In the genomic region with DNA sequence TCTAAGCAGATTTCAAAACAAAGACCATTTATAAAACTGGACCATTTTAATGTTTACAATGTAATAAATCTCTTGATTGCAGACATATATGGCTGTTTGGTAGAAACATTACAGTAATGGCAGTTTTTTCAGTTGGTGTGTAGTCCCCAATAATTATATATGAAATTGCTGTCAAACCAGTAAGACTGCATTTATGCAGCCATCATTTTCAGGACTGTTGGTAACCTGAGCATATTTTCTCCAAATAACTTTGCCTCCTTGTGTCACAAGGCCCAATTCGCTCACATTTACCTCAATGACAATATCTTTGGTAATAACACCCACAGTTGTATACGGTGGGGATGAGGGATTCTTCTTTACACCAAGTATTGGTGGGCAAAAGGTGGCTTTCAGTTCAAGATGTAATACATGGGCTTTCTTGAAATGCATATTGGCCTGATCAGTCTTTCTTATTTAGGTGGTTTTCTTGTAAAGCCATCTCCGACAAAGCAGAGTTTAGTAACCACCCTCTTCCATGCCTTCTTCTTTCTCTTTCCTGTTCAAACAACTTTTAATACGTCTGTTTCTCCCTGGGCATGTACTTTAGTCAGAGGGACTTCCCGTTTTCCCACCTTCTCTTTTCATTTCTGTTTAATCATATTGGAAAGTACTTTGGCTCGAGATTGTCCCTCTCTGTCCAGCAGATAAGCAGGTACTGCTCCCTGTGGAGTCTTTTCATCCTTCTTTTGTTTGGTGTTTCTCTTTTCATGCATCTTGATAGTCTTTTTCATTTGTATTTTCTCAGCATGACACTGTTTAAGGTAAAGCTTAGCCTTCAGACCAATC, we compare ENCODE assay signal across 1 cellular context.
TF ChIP-seq lines count a peak whose summit lies in the region.

No MANE protein-coding gene starts in this region.

TF ChIP-seq in HepG2, 621 proteins besides CTCF, POLR2A, EP300 and RAD21:
- TF ChIP-seq SCMH1 (CRISPR knock-in tag; IDR thresholded peaks at IDR 0.05; ENCODE audit: borderline replicate concordance) (no peak), HNRNPK (IDR thresholded peaks at IDR 0.05; ENCODE audit: low read depth, low read length, poor library complexity, severe bottlenecking) (no peak), ARHGAP35 (CRISPR knock-in tag; IDR thresholded peaks at IDR 0.05; ENCODE audit: borderline replicate concordance) (no peak), MXI1 (IDR thresholded peaks at IDR 0.05; ENCODE audit: borderline replicate concordance, low read depth, low read length) (no peak), NPAS2 (CRISPR knock-in tag; IDR thresholded peaks at IDR 0.05; ENCODE audit: borderline replicate concordance) (no peak), TCF12 (IDR thresholded peaks at IDR 0.05) (no peak), TCF12 (CRISPR knock-in tag; IDR thresholded peaks at IDR 0.05) (no peak), HIVEP1 (CRISPR knock-in tag; IDR thresholded peaks at IDR 0.05) (no peak), NR3C1 (CRISPR knock-in tag; IDR thresholded peaks at IDR 0.05) (no peak), ZNF670 (CRISPR knock-in tag; IDR thresholded peaks at IDR 0.05; ENCODE audit: borderline replicate concordance) (no peak), ZNF709 (CRISPR knock-in tag; IDR thresholded peaks at IDR 0.05) (no peak)
- TF ChIP-seq, protein P1, sequence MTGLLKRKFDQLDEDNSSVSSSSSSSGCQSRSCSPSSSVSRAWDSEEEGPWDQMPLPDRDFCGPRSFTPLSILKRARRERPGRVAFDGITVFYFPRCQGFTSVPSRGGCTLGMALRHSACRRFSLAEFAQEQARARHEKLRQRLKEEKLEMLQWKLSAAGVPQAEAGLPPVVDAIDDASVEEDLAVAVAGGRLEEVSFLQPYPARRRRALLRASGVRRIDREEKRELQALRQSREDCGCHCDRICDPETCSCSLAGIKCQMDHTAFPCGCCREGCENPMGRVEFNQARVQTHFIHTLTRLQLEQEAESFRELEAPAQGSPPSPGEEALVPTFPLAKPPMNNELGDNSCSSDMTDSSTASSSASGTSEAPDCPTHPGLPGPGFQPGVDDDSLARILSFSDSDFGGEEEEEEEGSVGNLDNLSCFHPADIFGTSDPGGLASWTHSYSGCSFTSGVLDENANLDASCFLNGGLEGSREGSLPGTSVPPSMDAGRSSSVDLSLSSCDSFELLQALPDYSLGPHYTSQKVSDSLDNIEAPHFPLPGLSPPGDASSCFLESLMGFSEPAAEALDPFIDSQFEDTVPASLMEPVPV (CRISPR knock-in tag; IDR thresholded peaks at IDR 0.05) = no peak
TF ChIP-seq in HepG2: peak in this region for 0.
